1 cellular context compared by ENCODE assay signal in genomic region chr6:122471107-122472021, GRCh38.
TF ChIP-seq lines count a peak whose summit lies in the region.

TSS of gene SERINC1 (minus strand) at chr6:122471807. CDS start at chr6:122471737, 70 bp downstream.

TF ChIP-seq in A549, 52 proteins besides CTCF, POLR2A, EP300 and RAD21 (continued from another document):
- TF ChIP-seq HMGXB4 (CRISPR knock-in tag; IDR thresholded peaks at IDR 0.05; ENCODE audit: borderline replicate concordance): no peak
- TF ChIP-seq SREBF2 (IDR thresholded peaks at IDR 0.05): no peak
- TF ChIP-seq MYC (IDR thresholded peaks at IDR 0.05; ENCODE audit: borderline replicate concordance, low read length): no peak
- TF ChIP-seq TP53 (CRISPR knock-in tag; IDR thresholded peaks at IDR 0.05): no peak
- no peak for TF ChIP-seq ESRRA (IDR thresholded peaks at IDR 0.05; ENCODE audit: borderline replicate concordance, low read length)
- no peak for TF ChIP-seq RNF2 (IDR thresholded peaks at IDR 0.05; ENCODE audit: borderline replicate concordance, low read depth)
- no peak for TF ChIP-seq CBX2 (IDR thresholded peaks at IDR 0.05; ENCODE audit: borderline replicate concordance, low read depth)
- no peak for TF ChIP-seq RFX5 (IDR thresholded peaks at IDR 0.05)
- TF ChIP-seq GATA3 (IDR thresholded peaks at IDR 0.05; ENCODE audit: borderline replicate concordance): no peak
- peak; percentile 68; the same call in 1 of the 2 replicates for TF ChIP-seq PHF8 (IDR thresholded peaks at IDR 0.05; ENCODE audit: borderline replicate concordance, low read depth)
- TF ChIP-seq JUN (IDR thresholded peaks at IDR 0.05): peak in 1 of 2 experiments; percentile 66; a peak in 2 of 5 replicates
TF ChIP-seq in A549: peak in this region for 3.
